Comparison of ENCODE assay signal across 16 cellular contexts in genomic region chr14:101495827-101496778, GRCh38.
DNase-seq lines count a peak whose midpoint lies in the region; ATAC-seq and TF ChIP-seq lines count a peak whose summit lies in the region.
"Had no signal": no experiment of that assay in that cellular context is flagged by ENCODE, and none has a peak within 500 bp of the region (broad histone marks: within the 10 kb centered on the region; RNA-seq: fewer than 3 reads in every experiment).

No MANE protein-coding gene starts in this region.

- no peaks in the 10 kb centered on the region for H3K79me2 ChIP-seq in neural progenitor cell (ENCODE audit: low read depth)

- H3K4me3 Mint-ChIP-seq in neural progenitor cell = no peak overlapping the region
- H3K4me3 Mint-ChIP-seq: activated CD4-positive, alpha-beta memory T cell treated with anti-CD3 and anti-CD28 coated beads, Interleukin-2, amount 10 ng/mL, durations not matched to agents 7 days and 5 days; CD8-positive, alpha-beta memory T cell had no signal

- H3K36me3 ChIP-seq in heart right ventricle (no peaks in the 10 kb centered on the region), neural progenitor cell (no peaks in the 10 kb centered on the region), aorta (ENCODE audit: control insufficient read depth in 1 of 2, insufficient read depth in 2 of 2, low read length in 1 of 2) (no peaks in the 10 kb centered on the region)

- no peak for ATAC-seq in Right ventricle myocardium inferior
- no peak for ATAC-seq in heart right ventricle
- ATAC-seq in right cardiac atrium = no peak
- ATAC-seq in aorta (ENCODE audit: low FRiP score) = no peak
- ATAC-seq in HG02970 (IDR thresholded peaks at IDR 0.05; ENCODE audit: low FRiP score, unreplicated experiment) = no peak
- ATAC-seq: GM12878, HCT116 had no signal

- DNase-seq in Right ventricle myocardium inferior (ENCODE audit: missing footprints) (peak; percentile 45), heart right ventricle (no peak), right cardiac atrium (peak in 2 of 3 donors; percentile 25 to 32), neural progenitor cell (ENCODE audit: low spot score) (no peak), aorta (peak; percentile 17 to 43), activated gamma-delta T cell (lab: John Stamatoyannopoulos, UW) (no peak), COR-L47 (lab: John Stamatoyannopoulos, UW) (no peak)
- DNase-seq: activated CD4-positive, alpha-beta memory T cell treated with anti-CD3 and anti-CD28 coated beads, Interleukin-2, amount 10 ng/mL, durations not matched to agents 7 days and 5 days; KG1; NCI-H345; stimulated activated CD4-positive, alpha-beta T cell treated with anti-CD3 and anti-CD28 coated beads, Interleukin-15, amount 100 ng/mL, for 24 hours had no signal

- no peak overlapping the region for H2AFZ ChIP-seq in neural progenitor cell (replicated peaks)

- no peaks in the 10 kb centered on the region for H3K4me1 ChIP-seq in heart right ventricle
- H3K4me1 ChIP-seq in right cardiac atrium (ENCODE audit: control insufficient read depth, insufficient read depth, low read length) = no peaks in the 10 kb centered on the region
- H3K4me1 ChIP-seq in neural progenitor cell = peaks cover 15% of the 10 kb centered on the region
- H3K4me1 ChIP-seq in aorta (ENCODE audit: control insufficient read depth in 1 of 2, insufficient read depth in 2 of 2, low read length in 2 of 2) = no peaks in the 10 kb centered on the region

- H3K27me3 Mint-ChIP-seq in neural progenitor cell (ENCODE audit: insufficient read depth, low read depth) = peaks cover 2% of the 10 kb centered on the region

- H3K36me3 Mint-ChIP-seq in neural progenitor cell = peaks cover 3% of the 10 kb centered on the region

- intact Hi-C loops in Right ventricle myocardium inferior (cut with DNase I) = loop anchor here (5.0 kb wide), 1 partner anchor 61 kb away; no protein-coding TSS in a partner anchor
- intact Hi-C loops in heart right ventricle (cut with DNase I) = loop anchor here in 1 of 10 donors (2.0 kb wide), 1 partner anchor 55 kb away; no protein-coding TSS in a partner anchor
- intact Hi-C loops in right cardiac atrium (cut with DNase I) = no loop called here
- intact Hi-C loops in aorta (cut with DNase I) = no loop called here

- peaks cover 5 to 84% (median 34%) of the 10 kb centered on the region in 7 donors for H3K27me3 ChIP-seq in heart right ventricle
- H3K27me3 ChIP-seq in right cardiac atrium (ENCODE audit: control insufficient read depth, insufficient read depth) = no peaks in the 10 kb centered on the region
- H3K27me3 ChIP-seq in neural progenitor cell = no peaks in the 10 kb centered on the region
- H3K27me3 ChIP-seq in aorta (ENCODE audit: control insufficient read depth in 1 of 2, insufficient read depth in 2 of 2, low read length in 1 of 2) = no peaks in the 10 kb centered on the region

- TF ChIP-seq CTCF in heart right ventricle (IDR thresholded peaks at IDR 0.05) (no peak), neural progenitor cell (IDR thresholded peaks at IDR 0.05) (no peak)

- H3K27ac Mint-ChIP-seq in neural progenitor cell = peak overlapping the region; percentile 57
- H3K27ac Mint-ChIP-seq: activated CD4-positive, alpha-beta memory T cell treated with anti-CD3 and anti-CD28 coated beads, Interleukin-2, amount 10 ng/mL, durations not matched to agents 7 days and 5 days; CD8-positive, alpha-beta memory T cell had no signal

- peak overlapping the region; percentile 23 for H3K4me2 ChIP-seq in neural progenitor cell

- H3K27ac ChIP-seq in heart right ventricle = no peak overlapping the region
- H3K27ac ChIP-seq in right cardiac atrium (ENCODE audit: low read length) = no peak overlapping the region
- no peak overlapping the region for H3K27ac ChIP-seq in neural progenitor cell
- H3K27ac ChIP-seq in aorta (ENCODE audit: low read depth in 1 of 2, low read length in 2 of 2) = no peak overlapping the region
- H3K27ac ChIP-seq: HL-60 had no signal

- peaks cover 12% of the 10 kb centered on the region for H4K20me1 ChIP-seq in neural progenitor cell (ENCODE audit: low read depth)

- H3K9me3 Mint-ChIP-seq in neural progenitor cell = peaks cover 16% of the 10 kb centered on the region
- H3K9me3 Mint-ChIP-seq: activated CD4-positive, alpha-beta memory T cell treated with anti-CD3 and anti-CD28 coated beads, Interleukin-2, amount 10 ng/mL, durations not matched to agents 7 days and 5 days had no signal

- H3K4me3 ChIP-seq in heart right ventricle (no peak overlapping the region), right cardiac atrium (ENCODE audit: low read length) (no peak overlapping the region), neural progenitor cell (no peak overlapping the region), aorta (ENCODE audit: low read length in 2 of 2) (no peak overlapping the region)
- H3K4me3 ChIP-seq: GM12878 had no signal

- H3K4me1 Mint-ChIP-seq in neural progenitor cell = peaks cover 39% of the 10 kb centered on the region
- H3K4me1 Mint-ChIP-seq: activated CD4-positive, alpha-beta memory T cell treated with anti-CD3 and anti-CD28 coated beads, Interleukin-2, amount 10 ng/mL, durations not matched to agents 7 days and 5 days; CD8-positive, alpha-beta memory T cell had no signal

- H3K9ac ChIP-seq in neural progenitor cell = no peak overlapping the region

- WGBS in heart right ventricle, 2 donors = 32 to 37% methylated on average over 30 of the region's 30 CpGs
- 36% methylated on average over 30 of the region's 30 CpGs for WGBS in right cardiac atrium
- 22 to 24% methylated on average over 30 of the region's 30 CpGs for WGBS in aorta, 2 donors

- peaks cover 15% of the 10 kb centered on the region for H3F3A ChIP-seq in neural progenitor cell (ENCODE audit: low read depth)

- H3K9me3 ChIP-seq in heart right ventricle = peaks cover 0 to 8% (median 0%) of the 10 kb centered on the region in 11 donors
- H3K9me3 ChIP-seq in right cardiac atrium (ENCODE audit: control insufficient read depth, low read length) = no peaks in the 10 kb centered on the region
- no peaks in the 10 kb centered on the region for H3K9me3 ChIP-seq in neural progenitor cell (ENCODE audit: low read depth)
- H3K9me3 ChIP-seq in aorta (ENCODE audit: control insufficient read depth, low read length) = peaks cover 3% of the 10 kb centered on the region

Comparison
In these comparisons a context has a peak if more than half of its experiments do, and no peak if none do; other contexts are left out.
1. DNase-seq: peak in Right ventricle myocardium inferior (single experiment), right cardiac atrium (2 of 3) and aorta (2 of 2); none in heart right ventricle (0 of 2), neural progenitor cell (single experiment), activated gamma-delta T cell (single experiment) and COR-L47 (single experiment).